Comparison of ENCODE assay signal across 20 cellular contexts in genomic region chr1:98763488-98764141, GRCh38.
A peak's percentile ranks its signal among the peaks of the same experiment; 100 is the strongest.
DNase-seq lines count a peak whose midpoint lies in the region; ATAC-seq and TF ChIP-seq lines count a peak whose summit lies in the region.
"Had no signal": no experiment of that assay in that cellular context is flagged by ENCODE, and none has a peak within 500 bp of the region (broad histone marks: within the 10 kb centered on the region; RNA-seq: fewer than 3 reads in every experiment).

No MANE protein-coding gene starts in this region.

- WGBS in psoas muscle, 3 donors: 53 to 61% (median 56%) methylated on average over 3 of the region's 3 CpGs

- TF ChIP-seq CTCF in right atrium auricular region (IDR thresholded peaks at IDR 0.05) (no peak), brain microvascular endothelial cell (IDR thresholded peaks at IDR 0.05; ENCODE audit: low read depth, low read length, missing control alignments) (no peak), psoas muscle (IDR thresholded peaks at IDR 0.05) (no peak), GM13976 (IDR thresholded peaks at IDR 0.05; ENCODE audit: borderline replicate concordance, control extremely low read depth, extremely low read depth, insufficient read depth, missing control alignments) (no peak)

- H3K9me3 ChIP-seq in right atrium auricular region (no peaks in the 10 kb centered on the region), psoas muscle (no peaks in the 10 kb centered on the region)
- H3K9me3 ChIP-seq: BLaER1 had no signal

- H3K4me3 ChIP-seq in right atrium auricular region: no peak overlapping the region
- no peak overlapping the region for H3K4me3 ChIP-seq in brain microvascular endothelial cell (ENCODE audit: low read depth, low read length)
- no peak overlapping the region for H3K4me3 ChIP-seq in psoas muscle
- H3K4me3 ChIP-seq: BLaER1, GM23338 had no signal

- DNase-seq in Right ventricle myocardium inferior (ENCODE audit: missing footprints) (no peak), right atrium auricular region (ENCODE audit: low spot score) (no peak), SKM-1 (lab: John Stamatoyannopoulos, UW; ENCODE audit: unreplicated experiment) (peak; percentile 35), left cardiac atrium (no peak), brain microvascular endothelial cell (no peak), psoas muscle (no peak), GM13976 (ENCODE audit: low spot score) (no peak)
- DNase-seq: DND-41; KG1; NCI-H1105; NCI-H1694; NCI-H446; NK-92 treated with Interleukin-12 subunit alpha and Interleukin-12 subunit beta, amount 100 ng/mL, for 24 hours; SHP77 treated with DMSO at 0.1 percent for 48 hours had no signal

- in situ Hi-C loops in brain microvascular endothelial cell (cut with HindIII; ENCODE audit: low pct_ligation_motif_present, low sequenced_read_pairs): no loop called here
- in situ Hi-C loops in GM13976 (cut with MboI; ENCODE audit: low sequenced_read_pairs, unreplicated experiment): no loop called here

- peak; percentile 59 for ATAC-seq in Right ventricle myocardium inferior
- ATAC-seq in left cardiac atrium: peak; percentile 43 to 84
- ATAC-seq in HG02763 (IDR thresholded peaks at IDR 0.05; ENCODE audit: unreplicated experiment): no peak
- no peak for ATAC-seq in psoas muscle
- ATAC-seq: GM23338, HepG2, Panc1, SK-N-SH treated with all-trans-retinoic acid at 6 μM for 48 hours had no signal

- H3K27me3 ChIP-seq in right atrium auricular region: no peaks in the 10 kb centered on the region
- no peaks in the 10 kb centered on the region for H3K27me3 ChIP-seq in brain microvascular endothelial cell (replicated peaks)
- no peaks in the 10 kb centered on the region for H3K27me3 ChIP-seq in psoas muscle (ENCODE audit: insufficient read depth in 3 of 3, low read length in 2 of 3)
- H3K27me3 ChIP-seq: BLaER1 had no signal

- intact Hi-C loops in Right ventricle myocardium inferior (cut with DNase I): no loop called here
- intact Hi-C loops in left cardiac atrium (cut with DNase I): no loop called here
- intact Hi-C loops in psoas muscle (cut with DNase I): no loop called here

- H3K27ac ChIP-seq in right atrium auricular region (peak overlapping the region in 1 of 2 donors; percentile 33), brain microvascular endothelial cell (no peak overlapping the region), psoas muscle (no peak overlapping the region)
- H3K27ac ChIP-seq: BLaER1 had no signal

- no peaks in the 10 kb centered on the region for H3K36me3 ChIP-seq in right atrium auricular region
- no peaks in the 10 kb centered on the region for H3K36me3 ChIP-seq in brain microvascular endothelial cell (replicated peaks)
- no peaks in the 10 kb centered on the region for H3K36me3 ChIP-seq in psoas muscle (ENCODE audit: insufficient read depth in 1 of 2, low read depth in 1 of 2)
- H3K36me3 ChIP-seq: BLaER1 had no signal

- H3K4me1 ChIP-seq in right atrium auricular region (peaks cover 0 to 5% of the 10 kb centered on the region in 2 donors), psoas muscle (no peaks in the 10 kb centered on the region)
- H3K4me1 ChIP-seq: BLaER1 had no signal

Comparison
In these comparisons a context has a peak if more than half of its experiments do, and no peak if none do; other contexts are left out.
1. ATAC-seq: peak in Right ventricle myocardium inferior (single experiment) and left cardiac atrium (2 of 2); none in HG02763 (single experiment) and psoas muscle (0 of 4).